13 cellular contexts compared by ENCODE assay signal in genomic region chr18:23209031-23209430, GRCh38.
DNase-seq lines count a peak whose midpoint lies in the region; TF ChIP-seq lines count a peak whose summit lies in the region.
"Had no signal": no experiment of that assay in that cellular context is flagged by ENCODE, and none has a peak within 500 bp of the region (broad histone marks: within the 10 kb centered on the region; RNA-seq: fewer than 3 reads in every experiment).

No MANE protein-coding gene starts in this region.

- H3K9ac ChIP-seq in BLaER1 (no peak overlapping the region), smooth muscle cell (ENCODE audit: low read depth) (no peak overlapping the region)
- H3K9ac ChIP-seq: parathyroid adenoma had no signal

- H3K27ac Mint-ChIP-seq in activated T-helper 1 cell treated with anti-CD3 and anti-CD28 coated beads, Interleukin-12 subunit alpha, Interleukin-12 subunit beta, Interleukin-2, Interleukin-4 antibody, amounts not matched to agents 30 ng/mL and 10 ng/mL and 1 ng/mL, durations not matched to agents 14 hours and 24 hours and 36 hours: peak overlapping the region; percentile 68

- no peak overlapping the region for H3K4me3 ChIP-seq in BLaER1
- no peak overlapping the region for H3K4me3 ChIP-seq in smooth muscle cell
- H3K4me3 ChIP-seq: ascending aorta, tibial artery had no signal

- H3K79me2 ChIP-seq in smooth muscle cell (ENCODE audit: low read depth): no peaks in the 10 kb centered on the region

- H3K9me3 ChIP-seq in BLaER1 (peaks cover 50% of the 10 kb centered on the region), smooth muscle cell (replicated peaks; ENCODE audit: low read depth) (no peaks in the 10 kb centered on the region)
- H3K9me3 ChIP-seq: ascending aorta, tibial artery had no signal

- WGBS in smooth muscle cell (ENCODE audit: low lambda C conversion rate): 84% methylated on average over 3 of the region's 3 CpGs

- no peaks in the 10 kb centered on the region for H3K27me3 ChIP-seq in BLaER1
- no peaks in the 10 kb centered on the region for H3K27me3 ChIP-seq in layer of hippocampus (ENCODE audit: control insufficient read depth, insufficient read depth, low read length)
- H3K27me3 ChIP-seq in smooth muscle cell (ENCODE audit: low read depth): no peaks in the 10 kb centered on the region
- H3K27me3 ChIP-seq: ascending aorta, tibial artery had no signal

- intact Hi-C loops in activated T-helper 1 cell treated with anti-CD3 and anti-CD28 coated beads, Interleukin-12 subunit alpha, Interleukin-12 subunit beta, Interleukin-2, Interleukin-4 antibody, amounts not matched to agents 30 ng/mL and 10 ng/mL and 1 ng/mL, durations not matched to agents 14 hours and 24 hours and 36 hours (cut with micrococcal nuclease): loop anchor here (1.0 to 2.0 kb wide), 3 partner anchors 22 to 72 kb away; no protein-coding TSS in a partner anchor

- peaks cover 16% of the 10 kb centered on the region for H3K9me3 Mint-ChIP-seq in activated T-helper 1 cell treated with anti-CD3 and anti-CD28 coated beads, Interleukin-12 subunit alpha, Interleukin-12 subunit beta, Interleukin-2, Interleukin-4 antibody, amounts not matched to agents 30 ng/mL and 10 ng/mL and 1 ng/mL, durations not matched to agents 14 hours and 24 hours and 36 hours

- no peak overlapping the region for H3K4me3 Mint-ChIP-seq in activated T-helper 1 cell treated with anti-CD3 and anti-CD28 coated beads, Interleukin-12 subunit alpha, Interleukin-12 subunit beta, Interleukin-2, Interleukin-4 antibody, amounts not matched to agents 30 ng/mL and 10 ng/mL and 1 ng/mL, durations not matched to agents 14 hours and 24 hours and 36 hours

- peaks cover 6% of the 10 kb centered on the region for H3K4me1 Mint-ChIP-seq in activated T-helper 1 cell treated with anti-CD3 and anti-CD28 coated beads, Interleukin-12 subunit alpha, Interleukin-12 subunit beta, Interleukin-2, Interleukin-4 antibody, amounts not matched to agents 30 ng/mL and 10 ng/mL and 1 ng/mL, durations not matched to agents 14 hours and 24 hours and 36 hours (ENCODE audit: low read depth)

- no peak for TF ChIP-seq CTCF in smooth muscle cell (IDR thresholded peaks at IDR 0.05; ENCODE audit: borderline replicate concordance, insufficient read depth, poor library complexity, severe bottlenecking)

- H3K36me3 Mint-ChIP-seq in activated T-helper 1 cell treated with anti-CD3 and anti-CD28 coated beads, Interleukin-12 subunit alpha, Interleukin-12 subunit beta, Interleukin-2, Interleukin-4 antibody, amounts not matched to agents 30 ng/mL and 10 ng/mL and 1 ng/mL, durations not matched to agents 14 hours and 24 hours and 36 hours (ENCODE audit: low read depth): peaks cover 6% of the 10 kb centered on the region

- H2AFZ ChIP-seq in smooth muscle cell (ENCODE audit: low read depth): no peak overlapping the region
- H2AFZ ChIP-seq: parathyroid adenoma had no signal

- H3F3A ChIP-seq in smooth muscle cell (ENCODE audit: low read depth): no peaks in the 10 kb centered on the region

- peaks cover 38% of the 10 kb centered on the region for H3K4me1 ChIP-seq in BLaER1
- H3K4me1 ChIP-seq in smooth muscle cell (ENCODE audit: low read depth): no peaks in the 10 kb centered on the region

- H4K20me1 ChIP-seq in BLaER1: no peaks in the 10 kb centered on the region
- no peaks in the 10 kb centered on the region for H4K20me1 ChIP-seq in smooth muscle cell (ENCODE audit: low read depth)

- H3K27me3 Mint-ChIP-seq in activated T-helper 1 cell treated with anti-CD3 and anti-CD28 coated beads, Interleukin-12 subunit alpha, Interleukin-12 subunit beta, Interleukin-2, Interleukin-4 antibody, amounts not matched to agents 30 ng/mL and 10 ng/mL and 1 ng/mL, durations not matched to agents 14 hours and 24 hours and 36 hours (ENCODE audit: insufficient read depth): no peaks in the 10 kb centered on the region

- peaks cover 55% of the 10 kb centered on the region for H3K36me3 ChIP-seq in BLaER1
- no peaks in the 10 kb centered on the region for H3K36me3 ChIP-seq in smooth muscle cell (ENCODE audit: low read depth)

- 0 out of 2 replicates have a peak overlapping the region, but pooled peaks have one; percentile 18 for H3K4me2 ChIP-seq in BLaER1
- H3K4me2 ChIP-seq in smooth muscle cell: no peak overlapping the region

- H3K27ac ChIP-seq in BLaER1: no peak overlapping the region
- H3K27ac ChIP-seq in layer of hippocampus (ENCODE audit: low read depth, low read length): peak overlapping the region; percentile 5
- H3K27ac ChIP-seq in smooth muscle cell (ENCODE audit: low read depth): no peak overlapping the region
- H3K27ac ChIP-seq: ascending aorta, parathyroid adenoma, tibial artery had no signal

- DNase-seq in AG08395 (ENCODE audit: low spot score) (peak; percentile 38), smooth muscle cell (lab: John Stamatoyannopoulos, UW; ENCODE audit: unreplicated experiment) (no peak), COLO668 (lab: John Stamatoyannopoulos, UW; ENCODE audit: unreplicated experiment) (no peak), HPDE6-E6E7 (ENCODE audit: extremely low spot score) (no peak)
- DNase-seq in activated T-helper 1 cell treated with anti-CD3 and anti-CD28 coated beads, Interleukin-12 subunit alpha, Interleukin-12 subunit beta, Interleukin-2, Interleukin-4 antibody, amounts not matched to agents 30 ng/mL and 10 ng/mL and 1 ng/mL, durations not matched to agents 14 hours and 24 hours and 36 hours (ENCODE audit: low spot score): no peak
- DNase-seq: left cardiac atrium, NCI-H2171, small intestine, tibial artery had no signal
